In the genomic region with DNA sequence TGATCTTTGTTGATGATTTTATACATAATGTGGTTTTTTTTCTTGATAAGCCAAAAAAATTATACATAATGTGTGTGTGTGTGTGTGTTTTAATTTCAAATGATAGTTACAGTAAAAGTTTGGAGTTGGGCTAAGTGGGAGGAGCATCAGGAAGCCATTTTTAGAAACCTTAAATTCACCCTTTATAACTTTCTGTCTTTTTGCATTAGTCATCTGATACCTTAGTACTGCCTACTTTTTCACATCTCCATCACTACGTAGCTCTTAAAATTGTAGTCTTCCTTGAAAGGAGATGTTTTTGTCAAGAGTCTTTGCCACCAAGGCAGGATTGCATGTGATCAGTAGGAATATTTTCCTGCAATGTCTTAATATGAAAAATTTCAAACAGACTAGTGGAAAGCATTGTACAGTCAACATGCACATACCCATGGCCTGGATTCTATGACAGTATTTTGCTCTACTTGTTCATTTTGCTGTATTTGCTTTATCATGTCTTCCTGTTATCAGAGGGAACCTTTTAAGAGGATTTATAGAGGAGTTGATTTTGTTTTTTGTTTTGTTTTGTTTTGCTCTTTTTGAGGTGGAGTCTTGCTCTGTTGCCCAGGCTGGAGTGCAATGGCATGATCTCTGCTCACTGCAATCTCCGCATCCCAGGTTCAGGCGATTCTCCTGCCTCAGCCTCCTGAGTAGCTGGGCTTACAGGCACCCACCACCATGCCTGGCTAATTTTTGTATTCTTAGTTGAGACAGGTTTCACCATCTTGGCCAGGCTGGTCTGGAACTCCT, we compare ENCODE assay signal across 9 cellular contexts. TPM values are rescaled to one million over a fixed set of nuclear protein-coding genes. Genes with fewer than 3 reads are reported as not detected.
DNase-seq lines count a peak whose midpoint lies in the region; TF ChIP-seq lines count a peak whose summit lies in the region.
"Had no signal": no experiment of that assay in that cellular context is flagged by ENCODE, and none has a peak within 500 bp of the region (broad histone marks: within the 10 kb centered on the region; RNA-seq: fewer than 3 reads in every experiment).

No MANE protein-coding gene starts in this region.

- H3K4me3 ChIP-seq in SU-DHL-6 (ENCODE audit: insufficient read depth, low read length, poor library complexity, severe bottlenecking) (no peak overlapping the region), smooth muscle cell (no peak overlapping the region)
- H3K4me3 ChIP-seq: breast epithelium had no signal

- H3F3A ChIP-seq in SU-DHL-6 (ENCODE audit: insufficient read depth) (peaks cover 18% of the 10 kb centered on the region), smooth muscle cell (ENCODE audit: low read depth) (peaks cover 30% of the 10 kb centered on the region)

- H3K27ac Mint-ChIP-seq in activated T-cell treated with anti-CD3 and anti-CD28 coated beads, Interleukin-2, amount 50 U/mL, for 24 hours, result peak overlapping the region; percentile 82

- peaks cover 73% of the 10 kb centered on the region for H3K36me3 Mint-ChIP-seq in activated T-cell treated with anti-CD3 and anti-CD28 coated beads, Interleukin-2, amount 50 U/mL, for 24 hours (ENCODE audit: low read depth)

- H3K4me1 ChIP-seq in smooth muscle cell (ENCODE audit: low read depth), result peaks cover 14% of the 10 kb centered on the region

- H3K9me3 Mint-ChIP-seq in activated T-cell treated with anti-CD3 and anti-CD28 coated beads, Interleukin-2, amount 50 U/mL, for 24 hours, result no peaks in the 10 kb centered on the region

- H3K4me1 Mint-ChIP-seq in activated T-cell treated with anti-CD3 and anti-CD28 coated beads, Interleukin-2, amount 50 U/mL, for 24 hours (ENCODE audit: low read depth), result peaks cover 79% of the 10 kb centered on the region

- H2AFZ ChIP-seq in SU-DHL-6 (ENCODE audit: low read depth, low read length, severe bottlenecking), result no peak overlapping the region
- H2AFZ ChIP-seq in smooth muscle cell (ENCODE audit: low read depth), result no peak overlapping the region

- 79% methylated on average over 3 of the region's 3 CpGs for WGBS in smooth muscle cell (ENCODE audit: low lambda C conversion rate)

- H3K36me3 ChIP-seq in SU-DHL-6 (ENCODE audit: low read length) (peaks cover 3% of the 10 kb centered on the region; the same call in 1 of the 2 replicates), smooth muscle cell (ENCODE audit: low read depth) (no peaks in the 10 kb centered on the region)
- H3K36me3 ChIP-seq: breast epithelium had no signal

- TF ChIP-seq CTCF in SU-DHL-6 (IDR thresholded peaks at IDR 0.05; ENCODE audit: insufficient read depth, low read length, poor library complexity, severe bottlenecking) (no peak), smooth muscle cell (IDR thresholded peaks at IDR 0.05; ENCODE audit: borderline replicate concordance, insufficient read depth, poor library complexity, severe bottlenecking) (no peak)

- H3K27me3 Mint-ChIP-seq in activated T-cell treated with anti-CD3 and anti-CD28 coated beads, Interleukin-2, amount 50 U/mL, for 24 hours, result no peaks in the 10 kb centered on the region

- H3K27ac ChIP-seq in SU-DHL-6 (ENCODE audit: low read depth, low read length) (0 out of 2 replicates have a peak overlapping the region, but pooled peaks have one; percentile 31), epithelial cell of prostate (peak overlapping the region; percentile 96), smooth muscle cell (ENCODE audit: low read depth) (peak overlapping the region; percentile 68)

- H3K9ac ChIP-seq in SU-DHL-6 (ENCODE audit: low read length) (no peak overlapping the region), smooth muscle cell (ENCODE audit: low read depth) (no peak overlapping the region)

- H3K9me2 ChIP-seq in SU-DHL-6 (replicated peaks; ENCODE audit: insufficient read depth, low read length), result no peaks in the 10 kb centered on the region

- H3K4me2 ChIP-seq in SU-DHL-6 (ENCODE audit: low read depth, low read length, poor library complexity, severe bottlenecking) (peak overlapping the region; percentile 11), smooth muscle cell (peak overlapping the region; percentile 45)

- H3K27me3 ChIP-seq in SU-DHL-6 (ENCODE audit: low read length) (no peaks in the 10 kb centered on the region), smooth muscle cell (ENCODE audit: low read depth) (no peaks in the 10 kb centered on the region)
- H3K27me3 ChIP-seq: breast epithelium had no signal

- DNase-seq in activated T-cell treated with anti-CD3 and anti-CD28 coated beads, Interleukin-2, amount 50 U/mL, for 24 hours, result no peak
- no peak for DNase-seq in activated T-cell treated with anti-CD3 and anti-CD28 coated beads, Interleukin-2, amount 50 U/mL, for 48 hours
- DNase-seq in epithelial cell of prostate (ENCODE audit: low read depth, low spot score) (no peak), smooth muscle cell (lab: John Stamatoyannopoulos, UW; ENCODE audit: unreplicated experiment) (no peak), HuH-7.5 (ENCODE audit: low spot score) (no peak), NCI-H128 (lab: John Stamatoyannopoulos, UW; ENCODE audit: unreplicated experiment) (no peak)
- no peak for DNase-seq in effector CD4-positive, alpha-beta T cell

- peaks cover 31% of the 10 kb centered on the region; the same call in 1 of the 2 replicates for H4K20me1 ChIP-seq in SU-DHL-6 (ENCODE audit: low read depth, low read length)
- peaks cover 99% of the 10 kb centered on the region for H4K20me1 ChIP-seq in smooth muscle cell (ENCODE audit: low read depth)

- peak overlapping the region; percentile 30 for H3K4me3 Mint-ChIP-seq in activated T-cell treated with anti-CD3 and anti-CD28 coated beads, Interleukin-2, amount 50 U/mL, for 24 hours

- peaks cover 100% of the 10 kb centered on the region for H3K79me2 ChIP-seq in SU-DHL-6 (ENCODE audit: insufficient read depth, low read length)
- H3K79me2 ChIP-seq in smooth muscle cell (ENCODE audit: low read depth), result peaks cover 97% of the 10 kb centered on the region

- H3K9me3 ChIP-seq in SU-DHL-6 (ENCODE audit: insufficient read depth, low read length), result no peaks in the 10 kb centered on the region
- no peaks in the 10 kb centered on the region for H3K9me3 ChIP-seq in smooth muscle cell (replicated peaks; ENCODE audit: low read depth)
- H3K9me3 ChIP-seq: breast epithelium had no signal

RNA-seq across cellular contexts. Expression of gene RAC1, which starts 6.2 kb away (rescaled TPM):
- total RNA-seq in smooth muscle cell, result 128 and 169 TPM in 2 replicates
- polyA plus RNA-seq in smooth muscle cell, result 523 and 602 TPM in 2 replicates

RNA-seq across cellular contexts. Expression of gene FAM220A, which starts 31.7 kb away (rescaled TPM):
- 24.2 and 24.4 TPM in 2 replicates for total RNA-seq in smooth muscle cell
- polyA plus RNA-seq in smooth muscle cell, result 6.8 and 7.4 TPM in 2 replicates

Comparison
In these comparisons a context has a peak if more than half of its experiments do, and no peak if none do; other contexts are left out.
1. H3K27ac ChIP-seq: peak in every context shown above with its lines; median percentile 96 in epithelial cell of prostate; 68 in smooth muscle cell; 31 in SU-DHL-6.